In the genomic region with DNA sequence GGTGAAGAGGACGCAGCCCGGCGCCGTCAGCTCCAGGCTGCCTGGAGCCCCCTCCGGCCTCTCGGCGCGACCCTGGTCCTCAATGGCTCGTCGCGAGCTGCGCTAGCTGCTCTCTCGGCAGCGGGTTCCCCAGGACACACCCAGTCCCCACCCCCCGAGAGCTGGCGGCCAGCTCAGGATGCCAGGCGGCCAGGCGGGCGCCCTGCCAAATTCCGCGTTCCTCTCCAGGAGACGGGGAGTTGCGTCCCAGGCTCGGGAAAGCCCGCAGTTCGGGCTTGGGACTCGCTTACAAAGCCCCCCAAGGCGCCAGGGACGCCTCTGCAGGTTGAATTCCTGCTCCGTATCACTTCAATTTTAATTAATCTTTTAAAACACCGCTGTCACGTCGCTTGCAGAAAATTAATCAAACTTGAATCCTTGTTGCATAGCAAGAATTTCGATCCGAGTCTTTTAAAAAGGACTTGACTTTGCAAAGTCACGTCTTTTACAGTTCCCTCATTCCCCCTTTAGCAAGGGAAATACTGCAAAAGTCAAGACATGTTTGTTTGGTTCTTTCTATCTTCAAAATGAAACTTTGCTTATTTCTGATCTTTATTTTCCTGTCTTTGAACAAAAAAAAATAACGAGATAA, we compare ENCODE assay signal across 8 cellular contexts. TPM values are rescaled to one million over a fixed set of nuclear protein-coding genes. Genes with fewer than 3 reads are reported as not detected.
DNase-seq lines count a peak whose midpoint lies in the region; ATAC-seq, FAIRE-seq and TF ChIP-seq lines count a peak whose summit lies in the region.

No MANE protein-coding gene starts in this region.

- BruUV-seq in OCI-LY7 (replicated peaks; lab: Mats Ljungman, UMichigan), result no TSS peak
- no TSS peak for BruUV-seq in GM12878 (replicated peaks; lab: Mats Ljungman, UMichigan)

- no peaks in the 10 kb centered on the region for H3K79me2 ChIP-seq in OCI-LY7 (ENCODE audit: insufficient read depth, low read depth, low read length)
- H3K79me2 ChIP-seq in GM12878 (ENCODE audit: control insufficient read depth, insufficient read depth, low read length), result no peaks in the 10 kb centered on the region
- peaks cover 14% of the 10 kb centered on the region for H3K79me2 ChIP-seq in hepatocyte

- POLR2A ChIA-PET in OCI-LY7 (lab: Charles Lee) (interaction anchor here (0.8 to 1.1 kb wide), 4 partner anchors 17 to 506 kb away, joined by 3 to 5 read pairs (median 4); a partner anchor contains a TSS), GM12878 (lab: Charles Lee) (interaction anchor here (0.6 to 0.7 kb wide), 4 partner anchors 11 to 1360 kb away, joined by 3 to 9 read pairs (median 5); no protein-coding TSS in a partner anchor)

- CTCF ChIA-PET in OCI-LY7 (lab: Charles Lee; ENCODE audit: unreplicated experiment), result interaction anchor here (0.9 kb wide), 1 partner anchor 53 kb away, joined by 3 read pairs; no protein-coding TSS in a partner anchor
- CTCF ChIA-PET in GM12878 (lab: Yijun Ruan, JAX), result interaction anchor here (0.6 to 5.6 kb wide), 17 partner anchors 17 to 1493 kb away, joined by 3 to 66 read pairs (median 4); no protein-coding TSS in a partner anchor

- in situ Hi-C loops in Caki2 (cut with HindIII; ENCODE audit: low pct_unique_long_range_greater_than_20kb, low sequenced_read_pairs) (no loop called here), GM12878 (cut with MboI) (loop anchor here (5.0 to 25.0 kb wide), 3 partner anchors 210 to 1515 kb away; no protein-coding TSS in a partner anchor)

- FAIRE-seq in GM12878 (lab: Jason Lieb, UNC), result no peak

- peak overlapping the region; percentile 77 for H3K4me3 ChIP-seq in OCI-LY7 (ENCODE audit: low read depth, low read length, poor library complexity, severe bottlenecking)
- H3K4me3 ChIP-seq in GM12878, result peak overlapping the region; percentile 65
- H3K4me3 ChIP-seq in hepatocyte, result peak overlapping the region; percentile 89

- WGBS in GM12878 (ENCODE audit: insufficient coverage, insufficient replicate concordance, low lambda C conversion rate, missing lambda C conversion rate), result 3% methylated on average over 37 of the region's 37 CpGs
- 4% methylated on average over 35 of the region's 37 CpGs for WGBS in hepatocyte (ENCODE audit: low lambda C conversion rate, missing lambda C conversion rate)

- SMC1A ChIA-PET in GM12878 (lab: Charles Lee; ENCODE audit: uncharacterized antibody, unreplicated experiment), result interaction anchor here (0.5 to 3.4 kb wide), 10 partner anchors 11 to 492 kb away, joined by 3 to 19 read pairs (median 4); no protein-coding TSS in a partner anchor

- H4K20me1 ChIP-seq in OCI-LY7 (ENCODE audit: insufficient read depth, low read length) (no peaks in the 10 kb centered on the region), GM12878 (ENCODE audit: control insufficient read depth, insufficient read depth) (no peaks in the 10 kb centered on the region), hepatocyte (ENCODE audit: insufficient read depth, poor library complexity, severe bottlenecking) (no peaks in the 10 kb centered on the region)

- TF ChIP-seq RAD21 in GM12878 (IDR thresholded peaks at IDR 0.05; ENCODE audit: insufficient read depth, low read depth, low read length), result no peak

- no peak for TF ChIP-seq POLR2A in GM12878 (IDR thresholded peaks at IDR 0.05; ENCODE audit: low read depth, low read length)

- H3K36me3 Mint-ChIP-seq in progenitor cell of endocrine pancreas (ENCODE audit: insufficient read depth), result no peaks in the 10 kb centered on the region

- peak; percentile 96 for DNase-seq in Caki2 (ENCODE audit: low read depth)
- DNase-seq in OCI-LY7 (ENCODE audit: low spot score), result peak; percentile 4
- DNase-seq in GM12878 (ENCODE audit: low read depth, low spot score), result no peak
- peak; percentile 94 for DNase-seq in hepatocyte (ENCODE audit: low spot score)
- DNase-seq in progenitor cell of endocrine pancreas (ENCODE audit: low spot score, unreplicated experiment), result peak; percentile 72

- H2AFZ ChIP-seq in OCI-LY7 (ENCODE audit: low read length), result peak overlapping the region; percentile 94; the same call in 1 of the 2 replicates
- peak overlapping the region; percentile 86 for H2AFZ ChIP-seq in GM12878 (ENCODE audit: control insufficient read depth, low read depth, low read length)
- peak overlapping the region; percentile 58 for H2AFZ ChIP-seq in hepatocyte

- TF ChIP-seq CTCF in OCI-LY7 (conservative IDR thresholded peaks at IDR 0.05; ENCODE audit: low read length) (no peak), GM12878 (IDR thresholded peaks at IDR 0.05 in 2 of 3, conservative IDR thresholded peaks at IDR 0.05 in 1 of 3; ENCODE audit: control insufficient read depth in 2 of 3, extremely low read depth in 1 of 3, insufficient read depth in 1 of 3, low read depth in 3 of 3, low read length in 3 of 3) (no peak), hepatocyte (IDR thresholded peaks at IDR 0.05; ENCODE audit: poor library complexity) (no peak), progenitor cell of endocrine pancreas (IDR thresholded peaks at IDR 0.05; ENCODE audit: unreplicated experiment) (no peak)

- H3K4me1 Mint-ChIP-seq in progenitor cell of endocrine pancreas (ENCODE audit: low read depth), result peaks cover 34% of the 10 kb centered on the region

- no peak for TF ChIP-seq EP300 in GM12878 (IDR thresholded peaks at IDR 0.05; ENCODE audit: borderline replicate concordance in 1 of 2, control insufficient read depth in 1 of 2, low read depth in 2 of 2, low read length in 2 of 2)

- H3K36me3 ChIP-seq in OCI-LY7 (ENCODE audit: insufficient read depth, low read length) (no peaks in the 10 kb centered on the region), GM12878 (ENCODE audit: control insufficient read depth in 2 of 2, insufficient read depth in 2 of 2, low read length in 1 of 2) (no peaks in the 10 kb centered on the region), hepatocyte (replicated peaks; ENCODE audit: insufficient read depth, low read depth) (no peaks in the 10 kb centered on the region)

- no peak overlapping the region for H3K27ac ChIP-seq in OCI-LY7 (ENCODE audit: low read depth, low read length, poor library complexity, severe bottlenecking)
- no peak overlapping the region for H3K27ac ChIP-seq in GM12878 (ENCODE audit: control insufficient read depth, insufficient read depth)
- peak overlapping the region; percentile 96 for H3K27ac ChIP-seq in hepatocyte

- H3K4me2 ChIP-seq in OCI-LY7 (ENCODE audit: low read length) (peak overlapping the region; percentile 85), GM12878 (ENCODE audit: control insufficient read depth, insufficient read depth) (peak overlapping the region; percentile 100), hepatocyte (peak overlapping the region; percentile 97)

- peaks cover 13% of the 10 kb centered on the region for H3K4me1 ChIP-seq in OCI-LY7 (ENCODE audit: insufficient read depth, low read length, poor library complexity, severe bottlenecking)
- peaks cover 20% of the 10 kb centered on the region for H3K4me1 ChIP-seq in GM12878 (ENCODE audit: control insufficient read depth, insufficient read depth, low read length)
- peaks cover 16% of the 10 kb centered on the region for H3K4me1 ChIP-seq in hepatocyte (ENCODE audit: insufficient read depth)

- H3K27me3 Mint-ChIP-seq in progenitor cell of endocrine pancreas, result peaks cover 9% of the 10 kb centered on the region

- ATAC-seq in HG03354 (IDR thresholded peaks at IDR 0.05; ENCODE audit: poor library complexity, severe bottlenecking, unreplicated experiment), result peak; percentile 11
- ATAC-seq in GM12878, result peak; percentile 6; the same call in 2 of the 3 replicates
- ATAC-seq in HG02759 (IDR thresholded peaks at IDR 0.05; ENCODE audit: unreplicated experiment), result no peak
- ATAC-seq in GM21526 (IDR thresholded peaks at IDR 0.05; ENCODE audit: low FRiP score, unreplicated experiment), result no peak

- H3K27ac Mint-ChIP-seq in progenitor cell of endocrine pancreas, result peak overlapping the region; percentile 94

- peaks cover 5 to 18% of the 10 kb centered on the region in 2 experiments for H3K27me3 ChIP-seq in GM12878 (replicated peaks in 1 of 2; ENCODE audit: control insufficient read depth in 2 of 2, insufficient read depth in 2 of 2, low read length in 1 of 2)
- H3K27me3 ChIP-seq in hepatocyte, result peaks cover 36% of the 10 kb centered on the region

- intact Hi-C loops in OCI-LY7 (cut with micrococcal nuclease; ENCODE audit: unreplicated experiment), result loop anchor here (5.0 to 10.0 kb wide), 4 partner anchors 220 to 1490 kb away; no protein-coding TSS in a partner anchor
- intact Hi-C loops in GM12878 (cut with micrococcal nuclease; ENCODE audit: unreplicated experiment), result loop anchor here (5.0 to 10.0 kb wide), 2 partner anchors 455 to 818 kb away; a partner anchor contains a TSS

- H3K9ac ChIP-seq in GM12878 (ENCODE audit: control insufficient read depth, insufficient read depth, low read length), result no peak overlapping the region; the same call in 1 of the 2 replicates

- H3K9me2 ChIP-seq in OCI-LY7 (ENCODE audit: insufficient read depth, low read length) (no peaks in the 10 kb centered on the region), hepatocyte (replicated peaks; ENCODE audit: insufficient read depth) (no peaks in the 10 kb centered on the region)

- H3K4me3 Mint-ChIP-seq in progenitor cell of endocrine pancreas (ENCODE audit: low read depth), result peak overlapping the region; percentile 80

- RAD21 ChIA-PET in GM12878 (lab: Charles Lee; ENCODE audit: unreplicated experiment), result interaction anchor here (0.5 to 3.3 kb wide), 8 partner anchors 21 to 1492 kb away, joined by 3 to 22 read pairs (median 5); a partner anchor contains a TSS

- H3K9me3 ChIP-seq in OCI-LY7 (ENCODE audit: low read length), result no peaks in the 10 kb centered on the region
- H3K9me3 ChIP-seq in GM12878 (replicated peaks; ENCODE audit: control insufficient read depth, insufficient read depth, low read length), result no peaks in the 10 kb centered on the region
- H3K9me3 ChIP-seq in hepatocyte (ENCODE audit: low read depth), result no peaks in the 10 kb centered on the region

- no peaks in the 10 kb centered on the region for H3K9me3 Mint-ChIP-seq in progenitor cell of endocrine pancreas (ENCODE audit: low read depth)

RNA-seq across cellular contexts. Expression of a gene that starts 28.2 kb away (rescaled TPM):
- 5.0 and 9.0 TPM in 2 replicates for total RNA-seq in Caki2 (2014; rRNA removed; shearing (Covaris generic); ENCODE audit: low replicate concordance)
- total RNA-seq in OCI-LY7 (2014; rRNA removed; shearing (Covaris generic)), result not detected in 2 replicates
- total RNA-seq in OCI-LY7 (2022), result 0.06 TPM in 1 of 2 replicates, not detected in the other
- total RNA-seq in GM12878 (2013; cell fraction: nucleolus; rRNA removed), result 0.22 and 0.35 TPM in 2 replicates
- total RNA-seq in GM12878 (2014; rRNA removed), result 0.23 and 0.98 TPM in 2 replicates
- 0.28 and 0.45 TPM in 2 replicates for total RNA-seq in GM12878 (2014; rRNA removed; fragmentation: Illumina TruSeq; extraction: Trizol)
- 0.13 and 0.72 TPM in 2 replicates for total RNA-seq in GM12878 (2021)
- polyA plus RNA-seq in GM12878 (2011; ENCODE audit: low read depth), result not detected
- 0.04 and 0.05 TPM in 2 replicates for polyA plus RNA-seq in GM12878 (2011; rRNA removed)
- polyA plus RNA-seq in GM12878 (2011; cell fraction: cytosol; rRNA removed), result 0.03 and 0.10 TPM in 2 replicates
- polyA plus RNA-seq in GM12878 (2011; cell fraction: nucleus; rRNA removed), result 0.06 TPM in 1 of 2 replicates, not detected in the other
- 0.16 and 0.28 TPM in 2 replicates for polyA plus RNA-seq in GM12878 (2012)
- 0.26 and 0.65 TPM in 2 replicates for polyA plus RNA-seq in GM12878 (2014; fragmentation: Illumina TruSeq; extraction: Trizol)
- polyA plus RNA-seq in GM12878 (2014; fragmentation: Nextera tagmentation; extraction: Ambion mirVana), result under 1 TPM; 0.08 to 0.29 TPM
- 0.53 and 0.90 TPM in 2 replicates for polyA plus RNA-seq in GM12878 (2014; rRNA removed)
- under 1 TPM; 0.63 to 0.78 TPM for polyA plus RNA-seq in GM12878 (2016; fragmentation: Nextera tagmentation; extraction: Ambion mirVana)
- polyA minus RNA-seq in GM12878 (2011; rRNA and poly(A)+ RNA removed), result 0.05 and 0.15 TPM in 2 replicates
- polyA minus RNA-seq in GM12878 (2011; cell fraction: cytosol; rRNA and poly(A)+ RNA removed), result not detected in 2 replicates
- not detected in 2 replicates for polyA minus RNA-seq in GM12878 (2011; cell fraction: nucleus; rRNA and poly(A)+ RNA removed)
- total RNA-seq in hepatocyte, result 1.9 and 2.3 TPM in 2 replicates
- 0.34 and 0.68 TPM in 2 replicates for polyA plus RNA-seq in hepatocyte
- total RNA-seq in progenitor cell of endocrine pancreas, result 13.6 and 15.3 TPM in 2 replicates

RNA-seq across cellular contexts. Expression of a gene that starts 36.7 kb away (rescaled TPM):
- 18.9 and 30.5 TPM in 2 replicates for total RNA-seq in Caki2 (2014; rRNA removed; shearing (Covaris generic); ENCODE audit: low replicate concordance)
- total RNA-seq in OCI-LY7 (2014; rRNA removed; shearing (Covaris generic)), result 50.4 and 68.4 TPM in 2 replicates
- 67.3 and 74.0 TPM in 2 replicates for total RNA-seq in OCI-LY7 (2022)
- 240 and 255 TPM in 2 replicates for total RNA-seq in GM12878 (2013; cell fraction: nucleolus; rRNA removed)
- 37.1 and 45.6 TPM in 2 replicates for total RNA-seq in GM12878 (2014; rRNA removed)
- 27.5 and 30.1 TPM in 2 replicates for total RNA-seq in GM12878 (2014; rRNA removed; fragmentation: Illumina TruSeq; extraction: Trizol)
- total RNA-seq in GM12878 (2021), result 32.2 and 36.7 TPM in 2 replicates
- 34.5 TPM for polyA plus RNA-seq in GM12878 (2011; ENCODE audit: low read depth)
- polyA plus RNA-seq in GM12878 (2011; rRNA removed), result 61.1 and 61.5 TPM in 2 replicates
- 41.5 and 44.6 TPM in 2 replicates for polyA plus RNA-seq in GM12878 (2011; cell fraction: cytosol; rRNA removed)
- 63.2 and 68.2 TPM in 2 replicates for polyA plus RNA-seq in GM12878 (2011; cell fraction: nucleus; rRNA removed)
- polyA plus RNA-seq in GM12878 (2012), result 19.2 and 23.0 TPM in 2 replicates
- polyA plus RNA-seq in GM12878 (2014; fragmentation: Illumina TruSeq; extraction: Trizol), result 29.5 and 39.5 TPM in 2 replicates
- polyA plus RNA-seq in GM12878 (2014; fragmentation: Nextera tagmentation; extraction: Ambion mirVana), result 10 to 100 TPM in 1 of 2 experiments, 1 to 10 TPM in 1; 8.7 to 12.1 TPM
- 32.8 and 37.4 TPM in 2 replicates for polyA plus RNA-seq in GM12878 (2014; rRNA removed)
- polyA plus RNA-seq in GM12878 (2016; fragmentation: Nextera tagmentation; extraction: Ambion mirVana), result 10 to 100 TPM; 13.8 to 16.3 TPM
- 95.6 and 97.9 TPM in 2 replicates for polyA minus RNA-seq in GM12878 (2011; rRNA and poly(A)+ RNA removed)
- 15.5 and 19.3 TPM in 2 replicates for polyA minus RNA-seq in GM12878 (2011; cell fraction: cytosol; rRNA and poly(A)+ RNA removed)
- polyA minus RNA-seq in GM12878 (2011; cell fraction: nucleus; rRNA and poly(A)+ RNA removed), result 74.1 and 152 TPM in 2 replicates
- total RNA-seq in hepatocyte, result 34.9 and 61.6 TPM in 2 replicates
- polyA plus RNA-seq in hepatocyte, result 16.0 and 16.8 TPM in 2 replicates
- total RNA-seq in progenitor cell of endocrine pancreas, result 55.7 and 65.6 TPM in 2 replicates

Comparison
In these comparisons a context has a peak if more than half of its experiments do, and no peak if none do; other contexts are left out.
1. ATAC-seq: peak in HG03354 (single experiment) and GM12878 (single experiment); none in HG02759 (single experiment) and GM21526 (single experiment).
2. Peak in every context shown above with its lines, with median percentiles within 50 percentile points of each other: H2AFZ ChIP-seq, H3K4me2 ChIP-seq and H3K4me3 ChIP-seq.